21 cellular contexts compared by ENCODE assay signal in the genomic region with DNA sequence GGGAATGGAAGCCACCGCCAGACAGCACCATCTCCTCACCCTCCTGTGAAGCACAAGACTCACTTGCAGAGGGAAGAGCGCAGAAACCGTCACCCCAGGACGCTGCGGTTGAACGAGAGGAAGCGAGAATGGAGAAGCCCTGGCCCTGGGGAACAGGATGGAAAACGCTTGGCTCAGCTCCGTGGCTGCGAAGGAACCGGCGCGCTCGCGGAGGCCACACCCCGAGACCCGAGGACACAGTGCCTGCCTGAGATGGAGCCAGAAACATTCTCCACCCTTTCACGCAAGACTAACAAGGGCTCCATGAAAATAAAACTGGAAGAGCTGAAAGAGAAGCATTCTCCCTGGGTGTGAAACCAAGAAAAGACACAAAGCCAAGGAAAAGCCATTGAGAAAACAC.
"Had no signal": no experiment of that assay in that cellular context is flagged by ENCODE, and none has a peak within 500 bp of the region (broad histone marks: within the 10 kb centered on the region; RNA-seq: fewer than 3 reads in every experiment).

No MANE protein-coding gene starts in this region.

- ATAC-seq: stimulated activated effector memory CD8-positive, alpha-beta T cell treated with anti-CD3 and anti-CD28 coated beads, Interleukin-12 subunit alpha, Interleukin-12 subunit beta, amount 100 ng/mL, for 72 hours; stimulated activated memory B cell treated with anti-CD40 and anti-IgM and Interleukin-4, amounts not matched to agents 10 μg/mL and 1 μg/mL and 100 μg/mL, for 72 hours; stimulated activated naive B cell treated with anti-CD40 and anti-IgM and Interleukin-4, amounts not matched to agents 10 μg/mL and 1 μg/mL and 100 μg/mL, for 72 hours; stimulated activated naive CD8-positive, alpha-beta T cell treated with anti-CD3 and anti-CD28 coated beads, Interleukin-15, amount 100 ng/mL, for 72 hours; stimulated activated naive CD8-positive, alpha-beta T cell treated with anti-CD3 and anti-CD28 coated beads, Interleukin-15, Interleukin-2, amounts not matched to agents 100 U/mL and 50 U/mL, for 24 hours; upper lobe of right lung had no signal

- DNase-seq: stimulated activated CD4-positive, alpha-beta T cell treated with anti-CD3 and anti-CD28 coated beads, Interleukin-2, amount 100 ng/mL, for 48 hours; stimulated activated CD4-positive, alpha-beta T cell treated with anti-CD3 and anti-CD28 coated beads, Interleukin-4, amount 100 ng/mL, for 1 hour; stimulated activated CD4-positive, alpha-beta T cell treated with anti-CD3 and anti-CD28 coated beads, Interleukin-4, amount 100 ng/mL, for 24 hours; stimulated activated CD4-positive, alpha-beta T cell treated with anti-CD3 and anti-CD28 coated beads, Interleukin-4, amount 100 ng/mL, for 4 hours; stimulated activated CD8-positive, alpha-beta memory T cell treated with anti-CD3 and anti-CD28 coated beads, Interleukin-4, amount 100 ng/mL, for 48 hours; stimulated activated naive B cell treated with anti-CD40 and anti-IgM and Interleukin-4, amounts not matched to agents 10 μg/mL and 1 μg/mL and 100 μg/mL, for 72 hours; stimulated activated naive CD4-positive, alpha-beta T cell; stimulated activated naive CD4-positive, alpha-beta T cell treated with Interleukin-2 at 50 U/mL for 16 hours; stimulated activated naive CD8-positive, alpha-beta T cell treated with anti-CD3 and anti-CD28 coated beads, Interleukin-15, amount 100 ng/mL, for 72 hours; stimulated activated naive CD8-positive, alpha-beta T cell treated with anti-CD3 and anti-CD28 coated beads, Interleukin-15, Interleukin-2, amounts not matched to agents 100 U/mL and 50 U/mL, for 24 hours; stomach; substantia nigra; testis; thyroid gland; tibial artery; transverse colon; trophoblast cell; upper lobe of right lung; uterus had no signal
